ENCODE assay signal across 8 cellular contexts in the genomic region with DNA sequence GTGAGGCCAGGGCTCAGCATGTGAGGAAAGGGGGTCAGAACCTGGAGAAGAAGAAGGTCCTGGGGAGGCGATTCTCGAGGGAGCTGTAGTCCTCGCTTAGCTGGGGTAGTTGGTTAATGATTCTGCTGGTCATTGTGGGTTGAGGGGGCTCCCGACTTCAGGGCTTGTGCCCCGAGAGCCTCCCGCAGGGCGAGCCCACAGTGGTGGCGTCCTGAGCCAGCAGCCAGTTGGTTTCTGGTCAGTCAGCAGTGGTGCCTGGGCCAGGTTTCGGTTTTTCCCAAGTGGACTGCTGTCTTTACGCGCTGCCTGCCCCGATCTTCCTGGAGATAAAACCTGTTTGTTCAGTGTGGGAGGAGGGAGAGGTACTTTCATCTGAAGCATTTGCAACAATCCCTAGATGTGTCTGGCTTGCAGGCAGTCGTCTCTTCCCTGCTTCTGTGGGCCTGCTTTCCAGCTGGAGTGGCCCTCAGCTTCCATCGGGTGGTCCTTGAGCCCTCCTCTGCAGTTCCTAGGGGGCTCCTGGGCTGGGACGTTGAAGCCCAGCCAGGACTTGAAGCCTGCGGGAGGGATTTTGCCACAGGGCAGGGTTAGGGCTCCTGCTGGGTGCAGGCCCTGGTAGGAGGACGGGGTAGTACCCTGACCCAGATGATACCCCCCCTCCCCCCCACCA. TPM values are rescaled to one million over a fixed set of nuclear protein-coding genes. Genes with fewer than 3 reads are reported as not detected.
A peak's percentile ranks its signal among the peaks of the same experiment; 100 is the strongest.
DNase-seq lines count a peak whose midpoint lies in the region; ATAC-seq and TF ChIP-seq lines count a peak whose summit lies in the region.
"Had no signal": no experiment of that assay in that cellular context is flagged by ENCODE, and none has a peak within 500 bp of the region (broad histone marks: within the 10 kb centered on the region; RNA-seq: fewer than 3 reads in every experiment).

No MANE protein-coding gene starts in this region.

- H4K91ac ChIP-seq in H9 (ENCODE audit: insufficient read length, low read depth, low read length): no peak overlapping the region

- intact Hi-C loops in activated CD8-positive, alpha-beta T cell treated with anti-CD3 and anti-CD28 coated beads for 36 hours (cut with micrococcal nuclease): no loop called here

- no peaks in the 10 kb centered on the region for H3K27me3 ChIP-seq in H9 (ENCODE audit: insufficient read depth, low read length)
- H3K27me3 ChIP-seq in iPS-15b (ENCODE audit: control insufficient read depth, insufficient read depth, low read length): no peaks in the 10 kb centered on the region
- H3K27me3 ChIP-seq in smooth muscle cell (ENCODE audit: low read depth): no peaks in the 10 kb centered on the region

- H2AFZ ChIP-seq in H9 (ENCODE audit: low read length) (no peak overlapping the region), smooth muscle cell (ENCODE audit: low read depth) (no peak overlapping the region)

- H4K8ac ChIP-seq in H9 (replicated peaks; ENCODE audit: insufficient read length, low read depth, low read length): no peak overlapping the region

- H3K4me3 ChIP-seq in iPS-15b (ENCODE audit: low read depth, low read length) (peak overlapping the region; percentile 37), smooth muscle cell (peak overlapping the region; percentile 100)

- no peak overlapping the region for H2BK5ac ChIP-seq in H9 (ENCODE audit: insufficient read length, low read length)

- ATAC-seq in activated CD8-positive, alpha-beta T cell treated with anti-CD3 and anti-CD28 coated beads for 36 hours: no peak
- ATAC-seq in HG03139 (IDR thresholded peaks at IDR 0.05; ENCODE audit: unreplicated experiment): no peak

- peaks cover 8% of the 10 kb centered on the region for H3K79me1 ChIP-seq in H9 (ENCODE audit: insufficient read depth, low read depth, low read length, poor library complexity, severe bottlenecking)

- no peaks in the 10 kb centered on the region for H3K27me3 Mint-ChIP-seq in H9 (ENCODE audit: low read depth)
- no peaks in the 10 kb centered on the region for H3K27me3 Mint-ChIP-seq in activated CD8-positive, alpha-beta T cell treated with anti-CD3 and anti-CD28 coated beads for 36 hours

- H3K9me3 ChIP-seq in H9 (ENCODE audit: control insufficient read depth, low read depth, low read length) (no peaks in the 10 kb centered on the region), iPS-15b (ENCODE audit: control insufficient read depth, insufficient read depth, low read length) (no peaks in the 10 kb centered on the region), smooth muscle cell (replicated peaks; ENCODE audit: low read depth) (no peaks in the 10 kb centered on the region)

- no peak overlapping the region for H2BK15ac ChIP-seq in H9 (ENCODE audit: low read depth, low read length)

- H3K4me1 ChIP-seq in H9 (ENCODE audit: insufficient read depth, low read length): no peaks in the 10 kb centered on the region; the same call in 1 of the 2 replicates
- peaks cover 14% of the 10 kb centered on the region for H3K4me1 ChIP-seq in iPS-15b (ENCODE audit: control insufficient read depth, insufficient read depth, low read length)
- H3K4me1 ChIP-seq in smooth muscle cell (ENCODE audit: low read depth): peaks cover 34% of the 10 kb centered on the region

- H3K4me3 Mint-ChIP-seq in H9: peak overlapping the region; percentile 91 to 93
- peak overlapping the region; percentile 88 for H3K4me3 Mint-ChIP-seq in activated CD8-positive, alpha-beta T cell treated with anti-CD3 and anti-CD28 coated beads for 36 hours

- H4K20me1 ChIP-seq in H9 (ENCODE audit: control insufficient read depth, insufficient read depth, insufficient read length): peaks cover 4% of the 10 kb centered on the region
- peaks cover 77% of the 10 kb centered on the region for H4K20me1 ChIP-seq in smooth muscle cell (ENCODE audit: low read depth)

- no peak overlapping the region for H3K4ac ChIP-seq in H9 (ENCODE audit: low read depth, low read length)

- H3K36me3 Mint-ChIP-seq in H9 (ENCODE audit: insufficient read depth in 1 of 3, low read depth in 3 of 3): peaks cover 45 to 63% (median 60%) of the 10 kb centered on the region in 3 experiments; a peak in 6 of 7 replicates
- peaks cover 62% of the 10 kb centered on the region for H3K36me3 Mint-ChIP-seq in activated CD8-positive, alpha-beta T cell treated with anti-CD3 and anti-CD28 coated beads for 36 hours (ENCODE audit: low read depth)

- H3T11ph ChIP-seq in H9 (ENCODE audit: low read length): no peak overlapping the region

- H2BK12ac ChIP-seq in H9 (ENCODE audit: insufficient read length, low read depth, low read length): no peak overlapping the region

- WGBS in H9 (ENCODE audit: extremely low coverage, insufficient read length, low lambda C conversion rate): no CpG with 5 or more reads among the region's 17 CpGs
- 50% methylated on average over 17 of the region's 17 CpGs for WGBS in smooth muscle cell (ENCODE audit: low lambda C conversion rate)

- DNase-seq in H9 (no peak), smooth muscle cell (lab: John Stamatoyannopoulos, UW; ENCODE audit: unreplicated experiment) (no peak), NCI-H2029 (lab: John Stamatoyannopoulos, UW) (no peak)
- DNase-seq in activated CD8-positive, alpha-beta T cell treated with anti-CD3 and anti-CD28 coated beads for 36 hours: no peak
- no peak for DNase-seq in stimulated activated CD4-positive, alpha-beta T cell treated with anti-CD3 and anti-CD28 coated beads, Interleukin-1b, Interleukin-23, amount 100 ng/mL, for 48 hours

- no peak overlapping the region for H3K14ac ChIP-seq in H9 (ENCODE audit: insufficient read depth, low read length)

- POLR2A ChIA-PET in activated CD8-positive, alpha-beta T cell treated with anti-CD3 and anti-CD28 coated beads for 36 hours (lab: Charles Lee): interaction anchor here (1.1 to 9.6 kb wide), 4 partner anchors 8 to 196 kb away, joined by 3 to 106 read pairs (median 51); no protein-coding TSS in a partner anchor

- H3K18ac ChIP-seq in H9 (ENCODE audit: insufficient read length, low read depth, low read length): no peak overlapping the region

- peaks cover 16% of the 10 kb centered on the region for H3F3A ChIP-seq in smooth muscle cell (ENCODE audit: low read depth)

- peaks cover 25 to 39% of the 10 kb centered on the region in 2 experiments for H3K4me1 Mint-ChIP-seq in H9
- H3K4me1 Mint-ChIP-seq in activated CD8-positive, alpha-beta T cell treated with anti-CD3 and anti-CD28 coated beads for 36 hours (ENCODE audit: low read depth): peaks cover 37% of the 10 kb centered on the region

- H3K9ac ChIP-seq in H9 (ENCODE audit: extremely low read depth, insufficient read length, low read length) (peak overlapping the region; percentile 20), iPS-15b (ENCODE audit: low read depth, low read length) (peak overlapping the region; percentile 77), smooth muscle cell (ENCODE audit: low read depth) (peak overlapping the region; percentile 18)

- H2BK20ac ChIP-seq in H9 (ENCODE audit: low read depth, low read length, poor library complexity, severe bottlenecking): no peak overlapping the region

- H3K27ac Mint-ChIP-seq in H9: peak overlapping the region; percentile 82 to 96 (median 87); a peak in 5 of 7 replicates
- H3K27ac Mint-ChIP-seq in activated CD8-positive, alpha-beta T cell treated with anti-CD3 and anti-CD28 coated beads for 36 hours: peak overlapping the region; percentile 86

- H2AK5ac ChIP-seq in H9 (ENCODE audit: insufficient read length, low read length): no peak overlapping the region

- H3K56ac ChIP-seq in H9 (ENCODE audit: insufficient read length, low read depth, low read length): no peak overlapping the region

- H3K36me3 ChIP-seq in iPS-15b (ENCODE audit: control insufficient read depth, insufficient read depth, low read length) (peaks cover 56% of the 10 kb centered on the region), smooth muscle cell (ENCODE audit: low read depth) (no peaks in the 10 kb centered on the region)

- CTCF ChIA-PET in activated CD8-positive, alpha-beta T cell treated with anti-CD3 and anti-CD28 coated beads for 36 hours (lab: Charles Lee): no interaction called here

- H2BK120ac ChIP-seq in H9 (ENCODE audit: low read depth, low read length, poor library complexity, severe bottlenecking): no peak overlapping the region

- H3K9me3 Mint-ChIP-seq in H9: no peaks in the 10 kb centered on the region; a peak in 1 of 5 replicates
- no peaks in the 10 kb centered on the region for H3K9me3 Mint-ChIP-seq in activated CD8-positive, alpha-beta T cell treated with anti-CD3 and anti-CD28 coated beads for 36 hours

- peaks cover 9% of the 10 kb centered on the region for H3K23me2 ChIP-seq in H9 (ENCODE audit: insufficient read length, low read depth, low read length, poor library complexity, severe bottlenecking)

- H3K23ac ChIP-seq in H9 (ENCODE audit: insufficient read length, low read depth, low read length): no peak overlapping the region

- peak overlapping the region; percentile 24 for H3K4me2 ChIP-seq in H9 (ENCODE audit: insufficient read depth, insufficient read length, low read length)
- H3K4me2 ChIP-seq in smooth muscle cell: peak overlapping the region; percentile 91

- H4K5ac ChIP-seq in H9 (ENCODE audit: insufficient read length, low read depth, low read length): no peak overlapping the region

- TF ChIP-seq CTCF in H9 (conservative IDR thresholded peaks at IDR 0.05) (no peak), smooth muscle cell (IDR thresholded peaks at IDR 0.05; ENCODE audit: borderline replicate concordance, insufficient read depth, poor library complexity, severe bottlenecking) (no peak)
- TF ChIP-seq CTCF in activated CD8-positive, alpha-beta T cell treated with anti-CD3 and anti-CD28 coated beads for 36 hours (IDR thresholded peaks at IDR 0.05): no peak

- H3K27ac ChIP-seq in H9 (ENCODE audit: insufficient read length, low read depth, low read length) (no peak overlapping the region), smooth muscle cell (ENCODE audit: low read depth) (peak overlapping the region; percentile 90)

- H3K79me2 ChIP-seq in H9 (ENCODE audit: insufficient read depth, low read length): peaks cover 63% of the 10 kb centered on the region
- peaks cover 77% of the 10 kb centered on the region for H3K79me2 ChIP-seq in smooth muscle cell (ENCODE audit: low read depth)

RNA-seq across cellular contexts. Expression of a gene that starts 3.2 kb away (rescaled TPM):
- total RNA-seq in H9 (2021) (712 and 748 TPM in 2 replicates), smooth muscle cell (123 and 167 TPM in 2 replicates)
- total RNA-seq in activated CD8-positive, alpha-beta T cell treated with anti-CD3 and anti-CD28 coated beads for 36 hours: 100 to 1,000 TPM; 581 to 582 TPM
- polyA plus RNA-seq in smooth muscle cell: 226 and 238 TPM in 2 replicates

RNA-seq across cellular contexts. Expression of a gene that starts 21.3 kb away (rescaled TPM):
- 57.9 and 61.2 TPM in 2 replicates for total RNA-seq in H9 (2021)
- not detected for total RNA-seq in activated CD8-positive, alpha-beta T cell treated with anti-CD3 and anti-CD28 coated beads for 36 hours
- total RNA-seq in smooth muscle cell: 6.5 and 10.7 TPM in 2 replicates
- polyA plus RNA-seq in smooth muscle cell: 13.7 and 14.7 TPM in 2 replicates
- total RNA-seq: LHCN-M2 had no signal

RNA-seq across cellular contexts. Expression of a gene that starts 27.1 kb away (rescaled TPM):
- total RNA-seq in H9 (2021) (0.77 and 1.6 TPM in 2 replicates), smooth muscle cell (0.45 and 8.0 TPM in 2 replicates)
- not detected for total RNA-seq in activated CD8-positive, alpha-beta T cell treated with anti-CD3 and anti-CD28 coated beads for 36 hours
- polyA plus RNA-seq in smooth muscle cell: 0.32 and 2.2 TPM in 2 replicates
- total RNA-seq: LHCN-M2 had no signal

RNA-seq across cellular contexts. Expression of a gene that starts 40.3 kb away (rescaled TPM):
- total RNA-seq in H9 (2021) (0.31 TPM in 1 of 2 replicates, not detected in the other), smooth muscle cell (not detected in 2 replicates)
- total RNA-seq in activated CD8-positive, alpha-beta T cell treated with anti-CD3 and anti-CD28 coated beads for 36 hours: not detected
- polyA plus RNA-seq in smooth muscle cell: not detected in 2 replicates
- total RNA-seq: LHCN-M2 had no signal

RNA-seq across cellular contexts. Expression of a gene that starts 49.6 kb away (rescaled TPM):
- total RNA-seq in H9 (2021) (0.44 and 0.83 TPM in 2 replicates), smooth muscle cell (1.7 and 10.2 TPM in 2 replicates)
- not detected for total RNA-seq in activated CD8-positive, alpha-beta T cell treated with anti-CD3 and anti-CD28 coated beads for 36 hours
- 1.2 and 8.0 TPM in 2 replicates for polyA plus RNA-seq in smooth muscle cell

Comparison
In these comparisons a context has a peak if more than half of its experiments do, and no peak if none do; other contexts are left out.
1. H3K9ac ChIP-seq: peak in every context shown above with its lines; median percentile 77 in iPS-15b; 20 in H9; 18 in smooth muscle cell.